ENCODE assay signal across 8 cellular contexts in genomic region chr11:67401495-67402191, GRCh38. TPM values are rescaled to one million over a fixed set of nuclear protein-coding genes. Genes with fewer than 3 reads are reported as not detected.
DNase-seq lines count a peak whose midpoint lies in the region; ATAC-seq and TF ChIP-seq lines count a peak whose summit lies in the region.

Gene PPP1CA (minus strand): TSS chr11:67401858. CDS start chr11:67401782, 76 bp downstream.

- in situ Hi-C loops in T47D (cut with HindIII; ENCODE audit: low pct_unique_long_range_greater_than_20kb, low sequenced_read_pairs): no loop called here

- peak; percentile 46 for ATAC-seq in HG03095 (IDR thresholded peaks at IDR 0.05; ENCODE audit: unreplicated experiment)

- DNase-seq in A673 (ENCODE audit: low spot score): peak; percentile 95
- DNase-seq in NCI-H2196 (lab: John Stamatoyannopoulos, UW; ENCODE audit: unreplicated experiment): peak; percentile 90
- peak; percentile 94 to 97 for DNase-seq in T47D (ENCODE audit: low read depth in 1 of 2, low spot score in 1 of 2)

- H3K27ac ChIP-seq in A673 (ENCODE audit: low read depth, low read length, poor library complexity, severe bottlenecking): peak within 1 kb of the TSS; percentile 95
- H3K27ac ChIP-seq in VCaP: peak within 1 kb of the TSS; percentile 99
- H3K27ac ChIP-seq in iPS-20b (ENCODE audit: low read length): no peak within 1 kb of the TSS
- peak within 1 kb of the TSS; percentile 50 to 99 (median 96) for H3K27ac ChIP-seq in skin epidermis

- H3K4me3 ChIP-seq in A673 (ENCODE audit: low read depth, low read length, poor library complexity, severe bottlenecking) (peak within 1 kb of the TSS; percentile 87), iPS-20b (ENCODE audit: low read length) (peak within 1 kb of the TSS; percentile 83), skin epidermis (peak within 1 kb of the TSS; percentile 78 to 97 (median 89))

- POLR2A ChIA-PET in A673 (lab: Charles Lee; ENCODE audit: low non-redundant PET): interaction anchor here (0.6 to 0.8 kb wide), 3 partner anchors 10 to 100 kb away, joined by 3 to 7 read pairs (median 4); partner anchors contain the start of gene RAD9A

- H3K27me3 ChIP-seq in A673 (replicated peaks; ENCODE audit: insufficient read depth, low read depth, low read length, poor library complexity) (no peaks in the 10 kb centered on the region), iPS-20b (ENCODE audit: insufficient read depth, low read length) (no peaks in the 10 kb centered on the region)

- no TSS peak for BruUV-seq in A673 (replicated peaks; lab: Mats Ljungman, UMichigan)

- CTCF ChIA-PET in A673 (lab: Charles Lee): interaction anchor here (0.5 to 1.5 kb wide), 23 partner anchors 10 to 369 kb away, joined by 3 to 18 read pairs (median 4); partner anchors contain the start of genes CDK2AP2, CLCF1, GPR152 and RAD9A

- H3K4me1 ChIP-seq in A673 (ENCODE audit: insufficient read depth, low read length, poor library complexity, severe bottlenecking) (peaks cover 20% of the 10 kb centered on the region), iPS-20b (ENCODE audit: insufficient read depth, low read length) (peaks cover 5% of the 10 kb centered on the region; the same call in 1 of the 2 replicates)

- peak; percentile 89 for TF ChIP-seq POLR2A in GM18526 (IDR thresholded peaks at IDR 0.05; ENCODE audit: extremely low read depth, insufficient read length)

- no peak; the same call in 1 of the 2 replicates for TF ChIP-seq CTCF in A673 (conservative IDR thresholded peaks at IDR 0.05; ENCODE audit: low read depth, low read length)
- TF ChIP-seq CTCF in VCaP (conservative IDR thresholded peaks at IDR 0.05): peak; percentile 100

- H3K36me3 ChIP-seq in A673 (ENCODE audit: insufficient read depth, low read length, poor library complexity, severe bottlenecking) (peaks cover 37% of the 10 kb centered on the region), iPS-20b (ENCODE audit: insufficient read depth, low read depth, low read length) (peaks cover 35% of the 10 kb centered on the region)

- intact Hi-C loops in A673 (cut with micrococcal nuclease; ENCODE audit: unreplicated experiment): no loop called here

- H3K9ac ChIP-seq in iPS-20b (ENCODE audit: low read depth, low read length): peak within 1 kb of the TSS; percentile 92

- H3K9me3 ChIP-seq in A673 (ENCODE audit: low read depth, low read length, poor library complexity, severe bottlenecking): no peaks in the 10 kb centered on the region
- H3K9me3 ChIP-seq in iPS-20b (ENCODE audit: insufficient read depth, low read depth, low read length): no peaks in the 10 kb centered on the region

RNA-seq across cellular contexts. Expression of gene PPP1CA, which starts in this region (rescaled TPM):
- 239 TPM in 2 replicates for total RNA-seq in A673 (2021)
